In genomic region chr2:222884765-222885424, GRCh38 we compare ENCODE assay signal across 20 cellular contexts. TPM values are rescaled to one million over a fixed set of nuclear protein-coding genes. Genes with fewer than 3 reads are reported as not detected.
A peak's percentile ranks its signal among the peaks of the same experiment; 100 is the strongest.
DNase-seq lines count a peak whose midpoint lies in the region; ATAC-seq and TF ChIP-seq lines count a peak whose summit lies in the region.
"Had no signal": no experiment of that assay in that cellular context is flagged by ENCODE, and none has a peak within 500 bp of the region (broad histone marks: within the 10 kb centered on the region; RNA-seq: fewer than 3 reads in every experiment).

No MANE protein-coding gene starts in this region.

- H3K9me3 Mint-ChIP-seq in osteocyte (ENCODE audit: unreplicated experiment), result no peaks in the 10 kb centered on the region
- H3K9me3 Mint-ChIP-seq in CD4-positive, alpha-beta T cell, result no peaks in the 10 kb centered on the region
- H3K9me3 Mint-ChIP-seq in activated T-helper 2 cell treated with anti-CD3 and anti-CD28 coated beads, Interferon-gamma antibody, Interleukin-2, Interleukin-4, amounts not matched to agents 10 μg/mL and 5 μg/mL and 100 μg/mL, durations not matched to agents 14 hours and 24 hours and 36 hours, result no peaks in the 10 kb centered on the region
- H3K9me3 Mint-ChIP-seq: activated B cell treated with CpG ODN at 0.5 μM for 24 hours; CD8-positive, alpha-beta memory T cell; memory B cell; stimulated activated naive CD8-positive, alpha-beta T cell treated with anti-CD3 and anti-CD28 coated beads, Interleukin-15, amount 100 ng/mL, for 72 hours had no signal

- H3K4me3 Mint-ChIP-seq in osteocyte (ENCODE audit: unreplicated experiment), result no peak overlapping the region
- H3K4me3 Mint-ChIP-seq in CD4-positive, alpha-beta T cell, result no peak overlapping the region
- H3K4me3 Mint-ChIP-seq in activated T-helper 2 cell treated with anti-CD3 and anti-CD28 coated beads, Interferon-gamma antibody, Interleukin-2, Interleukin-4, amounts not matched to agents 10 μg/mL and 5 μg/mL and 100 μg/mL, durations not matched to agents 14 hours and 24 hours and 36 hours (ENCODE audit: low read depth), result no peak overlapping the region
- H3K4me3 Mint-ChIP-seq: activated B cell treated with CpG ODN at 0.5 μM for 24 hours; CD8-positive, alpha-beta memory T cell; memory B cell; stimulated activated naive CD8-positive, alpha-beta T cell treated with anti-CD3 and anti-CD28 coated beads, Interleukin-15, amount 100 ng/mL, for 72 hours had no signal

- H3K4me1 Mint-ChIP-seq in osteocyte (ENCODE audit: unreplicated experiment), result peaks cover 61% of the 10 kb centered on the region
- H3K4me1 Mint-ChIP-seq in CD4-positive, alpha-beta T cell (ENCODE audit: low read depth), result peaks cover 35% of the 10 kb centered on the region
- H3K4me1 Mint-ChIP-seq in activated T-helper 2 cell treated with anti-CD3 and anti-CD28 coated beads, Interferon-gamma antibody, Interleukin-2, Interleukin-4, amounts not matched to agents 10 μg/mL and 5 μg/mL and 100 μg/mL, durations not matched to agents 14 hours and 24 hours and 36 hours (ENCODE audit: low read depth), result peaks cover 9% of the 10 kb centered on the region

- peak; percentile 46 for ATAC-seq in Right ventricle myocardium inferior
- peak; percentile 44 to 53 for ATAC-seq in left cardiac atrium
- ATAC-seq in CD4-positive, alpha-beta T cell (ENCODE audit: poor library complexity), result no peak
- ATAC-seq: GM12878; Panc1; stimulated activated naive CD8-positive, alpha-beta T cell treated with anti-CD3 and anti-CD28 coated beads, Interleukin-15, amount 100 ng/mL, for 72 hours had no signal

- no peak overlapping the region for H3K27ac ChIP-seq in CD4-positive, alpha-beta T cell (ENCODE audit: low read depth, low read length)
- H3K27ac ChIP-seq: neutrophil, spleen had no signal

- no peaks in the 10 kb centered on the region for H3K27me3 ChIP-seq in CD4-positive, alpha-beta T cell (ENCODE audit: control insufficient read depth, insufficient read depth, low read length)
- H3K27me3 ChIP-seq: neutrophil, spleen had no signal

- no peaks in the 10 kb centered on the region for H3K9me3 ChIP-seq in CD4-positive, alpha-beta T cell (ENCODE audit: control insufficient read depth, low read length)
- H3K9me3 ChIP-seq: neutrophil, spleen had no signal

- CTCF ChIA-PET in CD4-positive, alpha-beta T cell (lab: Charles Lee), result interaction anchor here (0.7 kb wide), 1 partner anchor 178 kb away, joined by 4 read pairs; no protein-coding TSS in a partner anchor

- in situ Hi-C loops in ACHN (cut with HindIII; ENCODE audit: low pct_ligation_motif_present, low pct_unique_long_range_greater_than_20kb, low sequenced_read_pairs), result no loop called here

- H3K27ac Mint-ChIP-seq in osteocyte (ENCODE audit: unreplicated experiment), result peak overlapping the region; percentile 72
- no peak overlapping the region for H3K27ac Mint-ChIP-seq in CD4-positive, alpha-beta T cell
- H3K27ac Mint-ChIP-seq in activated T-helper 2 cell treated with anti-CD3 and anti-CD28 coated beads, Interferon-gamma antibody, Interleukin-2, Interleukin-4, amounts not matched to agents 10 μg/mL and 5 μg/mL and 100 μg/mL, durations not matched to agents 14 hours and 24 hours and 36 hours, result no peak overlapping the region
- H3K27ac Mint-ChIP-seq: activated B cell treated with CpG ODN at 0.5 μM for 24 hours; CD8-positive, alpha-beta memory T cell; memory B cell had no signal

- no peak for TF ChIP-seq CTCF in osteocyte (IDR thresholded peaks at IDR 0.05)
- TF ChIP-seq CTCF in CD4-positive, alpha-beta T cell (IDR thresholded peaks at IDR 0.05), result no peak

- intact Hi-C loops in Right ventricle myocardium inferior (cut with DNase I), result no loop called here
- intact Hi-C loops in cardiac septum (cut with DNase I), result no loop called here
- intact Hi-C loops in left cardiac atrium (cut with DNase I), result no loop called here
- intact Hi-C loops in CD4-positive, alpha-beta T cell (cut with DNase I, micrococcal nuclease), result no loop called here
- intact Hi-C loops in activated T-helper 2 cell treated with anti-CD3 and anti-CD28 coated beads, Interferon-gamma antibody, Interleukin-2, Interleukin-4, amounts not matched to agents 10 μg/mL and 5 μg/mL and 100 μg/mL, durations not matched to agents 14 hours and 24 hours and 36 hours (cut with micrococcal nuclease), result no loop called here

- DNase-seq in Right ventricle myocardium inferior (ENCODE audit: missing footprints) (no peak), cardiac septum (ENCODE audit: low spot score) (no peak), left cardiac atrium (no peak), osteocyte (ENCODE audit: extremely low spot score, unreplicated experiment) (no peak), ACHN (no peak), HUDEP-2 (lab: John Stamatoyannopoulos, UW; ENCODE audit: unreplicated experiment in 76 of 76) (no peak)
- DNase-seq in CD4-positive, alpha-beta T cell, result no peak
- no peak for DNase-seq in activated T-helper 2 cell treated with anti-CD3 and anti-CD28 coated beads, Interferon-gamma antibody, Interleukin-2, Interleukin-4, amounts not matched to agents 10 μg/mL and 5 μg/mL and 100 μg/mL, durations not matched to agents 14 hours and 24 hours and 36 hours (ENCODE audit: low spot score)
- DNase-seq: activated B cell treated with CpG ODN at 0.5 μM for 24 hours; activated gamma-delta T cell treated with Interleukin-2 at 50 U/mL for 16 hours; CD8-positive, alpha-beta memory T cell; NCI-H146; NCI-H510A; spleen; stimulated activated naive CD8-positive, alpha-beta T cell treated with anti-CD3 and anti-CD28 coated beads, Interleukin-15, amount 100 ng/mL, for 72 hours; T-helper 1 cell had no signal

- no peaks in the 10 kb centered on the region for H3K27me3 Mint-ChIP-seq in osteocyte (ENCODE audit: unreplicated experiment)
- no peaks in the 10 kb centered on the region for H3K27me3 Mint-ChIP-seq in CD4-positive, alpha-beta T cell
- no peaks in the 10 kb centered on the region for H3K27me3 Mint-ChIP-seq in activated T-helper 2 cell treated with anti-CD3 and anti-CD28 coated beads, Interferon-gamma antibody, Interleukin-2, Interleukin-4, amounts not matched to agents 10 μg/mL and 5 μg/mL and 100 μg/mL, durations not matched to agents 14 hours and 24 hours and 36 hours (ENCODE audit: low read depth)
- H3K27me3 Mint-ChIP-seq: activated B cell treated with CpG ODN at 0.5 μM for 24 hours; CD8-positive, alpha-beta memory T cell; memory B cell; stimulated activated naive CD8-positive, alpha-beta T cell treated with anti-CD3 and anti-CD28 coated beads, Interleukin-15, amount 100 ng/mL, for 72 hours had no signal

- POLR2A ChIA-PET in CD4-positive, alpha-beta T cell (lab: Charles Lee), result no interaction called here

- peaks cover 15% of the 10 kb centered on the region for H3K36me3 Mint-ChIP-seq in osteocyte (ENCODE audit: unreplicated experiment)
- H3K36me3 Mint-ChIP-seq in CD4-positive, alpha-beta T cell (ENCODE audit: low read depth), result peaks cover 21% of the 10 kb centered on the region
- peaks cover 3% of the 10 kb centered on the region for H3K36me3 Mint-ChIP-seq in activated T-helper 2 cell treated with anti-CD3 and anti-CD28 coated beads, Interferon-gamma antibody, Interleukin-2, Interleukin-4, amounts not matched to agents 10 μg/mL and 5 μg/mL and 100 μg/mL, durations not matched to agents 14 hours and 24 hours and 36 hours (ENCODE audit: low read depth)

RNA-seq across cellular contexts. Expression of gene ACSL3, which starts 24.1 kb away (rescaled TPM):
- total RNA-seq in Right ventricle myocardium inferior, result 50.3 TPM
- total RNA-seq in cardiac septum, result 37.4 TPM
- 10 to 100 TPM; 37.8 to 38.1 TPM for total RNA-seq in left cardiac atrium
- 129 and 131 TPM in 2 replicates for total RNA-seq in osteocyte
- 10 to 100 TPM; 65.5 to 66.6 TPM for total RNA-seq in CD4-positive, alpha-beta T cell
- 72.5 and 74.0 TPM in 2 replicates for total RNA-seq in activated T-helper 2 cell treated with anti-CD3 and anti-CD28 coated beads, Interferon-gamma antibody, Interleukin-2, Interleukin-4, amounts not matched to agents 10 μg/mL and 5 μg/mL and 100 μg/mL, durations not matched to agents 14 hours and 24 hours and 36 hours
